Comparison of ENCODE assay signal across 16 cellular contexts in genomic region chr4:56130609-56131150, GRCh38.
DNase-seq lines count a peak whose midpoint lies in the region; TF ChIP-seq lines count a peak whose summit lies in the region.
"Had no signal": no experiment of that assay in that cellular context is flagged by ENCODE, and none has a peak within 500 bp of the region (broad histone marks: within the 10 kb centered on the region; RNA-seq: fewer than 3 reads in every experiment).

No MANE protein-coding gene starts in this region.

- no peaks in the 10 kb centered on the region for H3K27me3 ChIP-seq in effector memory CD4-positive, alpha-beta T cell (replicated peaks; ENCODE audit: control insufficient read depth, insufficient read depth, low read length, poor library complexity, severe bottlenecking)
- H3K27me3 ChIP-seq: esophagus muscularis mucosa, stomach had no signal

- H3K36me3 Mint-ChIP-seq in progenitor cell of endocrine pancreas (ENCODE audit: insufficient read depth): peaks cover 1% of the 10 kb centered on the region
- H3K36me3 Mint-ChIP-seq: natural killer cell had no signal

- peaks cover 24% of the 10 kb centered on the region for H3K4me1 Mint-ChIP-seq in progenitor cell of endocrine pancreas (ENCODE audit: low read depth)
- H3K4me1 Mint-ChIP-seq: natural killer cell had no signal

- no peaks in the 10 kb centered on the region for H3K9me3 ChIP-seq in effector memory CD4-positive, alpha-beta T cell (ENCODE audit: control insufficient read depth, low read length)
- H3K9me3 ChIP-seq: esophagus muscularis mucosa, stomach had no signal

- H3K27ac ChIP-seq in effector memory CD4-positive, alpha-beta T cell (ENCODE audit: insufficient read depth, low read length, poor library complexity, severe bottlenecking): no peak overlapping the region
- H3K27ac ChIP-seq: esophagus muscularis mucosa, stomach had no signal

- no peaks in the 10 kb centered on the region for H3K27me3 Mint-ChIP-seq in progenitor cell of endocrine pancreas

- peak; percentile 7 for DNase-seq in NCI-H748 (lab: John Stamatoyannopoulos, UW; ENCODE audit: unreplicated experiment)
- no peak for DNase-seq in NCI-H748 treated with DMSO at 0.1 percent for 48 hours (lab: John Stamatoyannopoulos, UW)
- DNase-seq in NCI-H2029 (lab: John Stamatoyannopoulos, UW): peak; percentile 52
- peak; percentile 45 for DNase-seq in astrocyte of the spinal cord (ENCODE audit: low read depth, low spot score)
- no peak for DNase-seq in progenitor cell of endocrine pancreas (ENCODE audit: low spot score, unreplicated experiment)
- no peak for DNase-seq in amniotic stem cell (lab: John Stamatoyannopoulos, UW)
- no peak for DNase-seq in dedifferentiated amniotic fluid mesenchymal stem cell (ENCODE audit: extremely low spot score)
- no peak for DNase-seq in effector memory CD4-positive, alpha-beta T cell
- DNase-seq: ACHN; aorta; CD4-positive, alpha-beta T cell; head of caudate nucleus; natural killer cell; NCI-H1436 treated with DMSO at 0.1 percent for 48 hours; stomach had no signal

- TF ChIP-seq CTCF in astrocyte of the spinal cord (IDR thresholded peaks at IDR 0.05; ENCODE audit: low read depth, low read length) (no peak), progenitor cell of endocrine pancreas (IDR thresholded peaks at IDR 0.05; ENCODE audit: unreplicated experiment) (no peak)

- H3K27ac Mint-ChIP-seq in progenitor cell of endocrine pancreas: peak overlapping the region; percentile 21
- H3K27ac Mint-ChIP-seq: CD4-positive, alpha-beta T cell; natural killer cell had no signal

- no peak overlapping the region for H3K4me3 ChIP-seq in astrocyte of the spinal cord (ENCODE audit: low read depth, low read length)
- H3K4me3 ChIP-seq in effector memory CD4-positive, alpha-beta T cell (ENCODE audit: insufficient read depth, low read depth, low read length, poor library complexity, severe bottlenecking): no peak overlapping the region
- H3K4me3 ChIP-seq: esophagus muscularis mucosa, stomach had no signal

- in situ Hi-C loops in astrocyte of the spinal cord (cut with HindIII; ENCODE audit: low sequenced_read_pairs): no loop called here

- H3K36me3 ChIP-seq in effector memory CD4-positive, alpha-beta T cell (ENCODE audit: control insufficient read depth, insufficient read depth, low read length): no peaks in the 10 kb centered on the region
- H3K36me3 ChIP-seq: esophagus muscularis mucosa, stomach had no signal

- H3K9me3 Mint-ChIP-seq in progenitor cell of endocrine pancreas (ENCODE audit: low read depth): no peaks in the 10 kb centered on the region
- H3K9me3 Mint-ChIP-seq: CD4-positive, alpha-beta T cell; natural killer cell had no signal

- H3K4me3 Mint-ChIP-seq in progenitor cell of endocrine pancreas (ENCODE audit: low read depth): no peak overlapping the region
- H3K4me3 Mint-ChIP-seq: CD4-positive, alpha-beta T cell; natural killer cell had no signal

- no peaks in the 10 kb centered on the region for H3K4me1 ChIP-seq in effector memory CD4-positive, alpha-beta T cell (ENCODE audit: control insufficient read depth, insufficient read depth, low read length, poor library complexity, severe bottlenecking)

Comparison
In these comparisons a context has a peak if more than half of its experiments do, and no peak if none do; other contexts are left out.
1. DNase-seq: peak in NCI-H748 (single experiment), NCI-H2029 (single experiment) and astrocyte of the spinal cord (single experiment); none in NCI-H748 treated with DMSO at 0.1 percent for 48 hours (single experiment), progenitor cell of endocrine pancreas (single experiment), amniotic stem cell (single experiment), dedifferentiated amniotic fluid mesenchymal stem cell (single experiment) and effector memory CD4-positive, alpha-beta T cell (0 of 3).